Comparison of ENCODE assay signal across 24 cellular contexts in the genomic region with DNA sequence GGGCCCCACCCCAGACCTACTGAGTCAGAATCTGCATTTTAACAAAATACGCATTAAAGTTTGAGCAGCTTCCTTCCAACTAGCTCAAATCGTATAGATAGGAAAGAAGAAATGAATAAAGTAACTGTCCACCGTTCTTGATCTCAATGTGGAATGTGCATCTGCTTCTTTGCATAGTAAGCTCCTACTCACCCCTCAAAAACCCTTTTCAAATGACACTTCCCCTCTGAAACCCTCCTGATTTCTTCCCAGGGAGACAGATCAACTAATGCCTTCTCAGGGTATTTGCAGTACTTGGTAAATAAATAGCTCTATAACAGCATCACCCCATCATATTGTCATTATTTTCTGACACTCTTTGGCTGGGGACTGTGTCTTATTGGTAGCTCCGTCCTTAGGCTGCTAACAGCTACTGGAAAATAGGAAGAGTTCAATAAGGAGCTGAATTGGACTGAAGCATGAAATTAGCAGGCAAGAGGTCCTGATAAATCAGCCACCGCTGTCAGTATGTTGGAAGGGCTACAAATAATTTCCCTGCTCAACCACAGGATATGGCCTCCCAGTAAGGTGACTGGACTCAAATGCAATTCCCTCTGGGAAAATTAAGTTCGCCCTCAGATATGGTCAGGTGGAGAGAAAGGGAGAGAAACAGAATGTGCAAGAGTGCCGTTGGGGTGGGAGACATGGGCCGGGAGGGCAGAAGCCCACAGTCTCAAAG. TPM values are rescaled to one million over a fixed set of nuclear protein-coding genes. Genes with fewer than 3 reads are reported as not detected.
DNase-seq lines count a peak whose midpoint lies in the region; ATAC-seq and TF ChIP-seq lines count a peak whose summit lies in the region.
"Had no signal": no experiment of that assay in that cellular context is flagged by ENCODE, and none has a peak within 500 bp of the region (broad histone marks: within the 10 kb centered on the region; RNA-seq: fewer than 3 reads in every experiment).

No MANE protein-coding gene starts in this region.

- no peaks in the 10 kb centered on the region for H3K27me3 ChIP-seq in osteoblast (ENCODE audit: insufficient read depth, low read length)
- H3K27me3 ChIP-seq in right lobe of liver, result no peaks in the 10 kb centered on the region
- no peaks in the 10 kb centered on the region for H3K27me3 ChIP-seq in CD8-positive, alpha-beta T cell (ENCODE audit: insufficient read depth, low read length)
- no peaks in the 10 kb centered on the region for H3K27me3 ChIP-seq in left lung
- H3K27me3 ChIP-seq: BLaER1, Peyer's patch had no signal

- 69% methylated on average over 7 of the region's 8 CpGs for WGBS in right lobe of liver (ENCODE audit: insufficient coverage, low coverage, low lambda C conversion rate, missing lambda C conversion rate)

- H3K9me3 ChIP-seq in osteoblast (ENCODE audit: low read depth, low read length) (no peaks in the 10 kb centered on the region), right lobe of liver (no peaks in the 10 kb centered on the region), left lung (no peaks in the 10 kb centered on the region)
- H3K9me3 ChIP-seq in CD8-positive, alpha-beta T cell (ENCODE audit: low read length), result no peaks in the 10 kb centered on the region
- H3K9me3 ChIP-seq: BLaER1, Peyer's patch had no signal

- H3K27ac ChIP-seq in osteoblast (ENCODE audit: low read depth, low read length) (no peak overlapping the region), right lobe of liver (no peak overlapping the region), left lung (no peak overlapping the region)
- no peak overlapping the region for H3K27ac ChIP-seq in CD8-positive, alpha-beta T cell (ENCODE audit: low read depth, low read length)
- H3K27ac ChIP-seq: BLaER1, Peyer's patch had no signal

- H3K9me3 Mint-ChIP-seq in CD8-positive, alpha-beta T cell, result no peaks in the 10 kb centered on the region

- H3K4me1 Mint-ChIP-seq in CD8-positive, alpha-beta T cell (ENCODE audit: low read depth), result no peaks in the 10 kb centered on the region
- H3K4me1 Mint-ChIP-seq: CD4-positive, alpha-beta memory T cell had no signal

- no peak overlapping the region for H3K27ac Mint-ChIP-seq in CD8-positive, alpha-beta T cell
- H3K27ac Mint-ChIP-seq: CD4-positive, alpha-beta memory T cell had no signal

- TF ChIP-seq CTCF in osteoblast (IDR thresholded peaks at IDR 0.05; ENCODE audit: extremely low read depth, low read depth, low read length) (no peak), right lobe of liver (IDR thresholded peaks at IDR 0.05) (no peak), left lung (IDR thresholded peaks at IDR 0.05) (no peak)
- TF ChIP-seq CTCF in CD8-positive, alpha-beta T cell (IDR thresholded peaks at IDR 0.05), result no peak

- H3K4me3 ChIP-seq in osteoblast (ENCODE audit: insufficient read depth, low read length), result no peak overlapping the region
- no peak overlapping the region for H3K4me3 ChIP-seq in right lobe of liver
- no peak overlapping the region for H3K4me3 ChIP-seq in CD8-positive, alpha-beta T cell (ENCODE audit: low read depth, low read length)
- no peak overlapping the region for H3K4me3 ChIP-seq in left lung
- H3K4me3 ChIP-seq: BLaER1, Peyer's patch had no signal

- ATAC-seq in right lobe of liver (no peak), left lung (no peak)
- ATAC-seq in CD8-positive, alpha-beta T cell, result no peak

- CTCF ChIA-PET in CD8-positive, alpha-beta T cell (lab: Charles Lee), result interaction anchor here (1.7 kb wide), 1 partner anchor 10 kb away, joined by 9 read pairs; the partner anchor contains the start of gene OXTR

- POLR2A ChIA-PET in CD8-positive, alpha-beta T cell (lab: Charles Lee), result no interaction called here

- H3K4me1 ChIP-seq in osteoblast (ENCODE audit: insufficient read depth, low read length) (peaks cover 22% of the 10 kb centered on the region), right lobe of liver (no peaks in the 10 kb centered on the region), left lung (no peaks in the 10 kb centered on the region)
- no peaks in the 10 kb centered on the region for H3K4me1 ChIP-seq in CD8-positive, alpha-beta T cell (ENCODE audit: insufficient read depth, low read length)
- H3K4me1 ChIP-seq: BLaER1, Peyer's patch had no signal

- H3K36me3 Mint-ChIP-seq in CD8-positive, alpha-beta T cell, result no peaks in the 10 kb centered on the region
- H3K36me3 Mint-ChIP-seq: CD4-positive, alpha-beta memory T cell had no signal

- peaks cover 13% of the 10 kb centered on the region for H4K20me1 ChIP-seq in osteoblast (ENCODE audit: insufficient read depth, low read length)
- H4K20me1 ChIP-seq: BLaER1 had no signal

- intact Hi-C loops in right lobe of liver (cut with DNase I) (no loop called here), left lung (cut with DNase I) (no loop called here)
- intact Hi-C loops in CD8-positive, alpha-beta T cell (cut with DNase I, micrococcal nuclease), result no loop called here

- no peak overlapping the region for H2AFZ ChIP-seq in osteoblast (ENCODE audit: low read length)

- DNase-seq in Daoy (ENCODE audit: low read depth), result peak; percentile 54
- DNase-seq in LHCN-M2 (ENCODE audit: low read depth), result peak; percentile 51
- DNase-seq in astrocyte of the hippocampus (ENCODE audit: low read depth, low spot score), result peak; percentile 51
- peak; percentile 72 for DNase-seq in osteoblast (ENCODE audit: insufficient read length, low spot score, missing footprints)
- no peak for DNase-seq in right lobe of liver
- no peak for DNase-seq in CD8-positive, alpha-beta T cell
- DNase-seq in Kasumi-1 (lab: John Stamatoyannopoulos, UW), result no peak
- no peak for DNase-seq in left lung
- DNase-seq: CD4-positive, alpha-beta memory T cell; GF-D8; GOT3; NCI-H1092 treated with DMSO at 0.1 percent for 48 hours; NCI-H146; NCI-H2029; NCI-H345; NCI-H524; NCI-H774; NK-92 treated with Interleukin-12 subunit alpha and Interleukin-12 subunit beta, amount 100 ng/mL, for 24 hours; Peyer's patch; SW 1271 had no signal

- peaks cover under 1% of the 10 kb centered on the region for H3K36me3 ChIP-seq in osteoblast (ENCODE audit: insufficient read depth, low read length)
- no peaks in the 10 kb centered on the region for H3K36me3 ChIP-seq in right lobe of liver
- no peaks in the 10 kb centered on the region for H3K36me3 ChIP-seq in CD8-positive, alpha-beta T cell (ENCODE audit: insufficient read depth, low read length)
- H3K36me3 ChIP-seq in left lung, result no peaks in the 10 kb centered on the region
- H3K36me3 ChIP-seq: BLaER1, Peyer's patch had no signal

- H3K79me2 ChIP-seq in osteoblast (ENCODE audit: insufficient read depth, low read length), result no peaks in the 10 kb centered on the region

- no peak for TF ChIP-seq POLR2A in right lobe of liver (IDR thresholded peaks at IDR 0.05)

- H3K27me3 Mint-ChIP-seq in CD8-positive, alpha-beta T cell (ENCODE audit: low read depth), result no peaks in the 10 kb centered on the region

- H3K4me3 Mint-ChIP-seq in CD8-positive, alpha-beta T cell, result no peak overlapping the region
- H3K4me3 Mint-ChIP-seq: CD4-positive, alpha-beta memory T cell had no signal

- no peak overlapping the region for H3K4me2 ChIP-seq in osteoblast (ENCODE audit: insufficient read depth, low read length)
- H3K4me2 ChIP-seq: BLaER1 had no signal

RNA-seq across cellular contexts. Expression of gene OXTR, which starts 10.2 kb away (rescaled TPM):
- total RNA-seq in Daoy (2014; rRNA removed; shearing (Covaris generic)), result 0.63 and 2.0 TPM in 2 replicates
- 17.7 and 18.2 TPM in 2 replicates for total RNA-seq in LHCN-M2 (2014; rRNA removed)
- 51.4 TPM for polyA plus RNA-seq in LHCN-M2 (2012)
- 2.5 and 6.2 TPM in 2 replicates for total RNA-seq in osteoblast
- total RNA-seq in right lobe of liver, result under 1 TPM; 0.04 to 0.31 (median 0.20) TPM
- total RNA-seq in CD8-positive, alpha-beta T cell, result under 1 TPM in 1 of 2 experiments, not detected in 1; 0.22 TPM
- 1 to 10 TPM in 1 of 2 donors, under 1 TPM in 1; 0.82 to 4.9 TPM for total RNA-seq in left lung

RNA-seq across cellular contexts. Expression of gene CAV3, which starts 25.6 kb away (rescaled TPM):
- not detected in 2 replicates for total RNA-seq in Daoy (2014; rRNA removed; shearing (Covaris generic))
- total RNA-seq in LHCN-M2 (2014; rRNA removed), result 20.3 and 30.4 TPM in 2 replicates
- polyA plus RNA-seq in LHCN-M2 (2012), result 97.6 TPM
- not detected in 2 replicates for total RNA-seq in osteoblast
- total RNA-seq in right lobe of liver, result not detected
- total RNA-seq in CD8-positive, alpha-beta T cell, result not detected
- total RNA-seq in left lung, result under 1 TPM in 1 of 2 donors, not detected in 1; 0.37 TPM
- total RNA-seq: A673; CD4-positive, alpha-beta memory T cell; OCI-LY7; Peyer's patch; SK-MEL-5 had no signal
- polyA plus RNA-seq: CD4-positive, alpha-beta memory T cell had no signal

Comparison
In these comparisons a context has a peak if more than half of its experiments do, and no peak if none do; other contexts are left out.
1. DNase-seq: peak in Daoy (single experiment), LHCN-M2 (single experiment), astrocyte of the hippocampus (single experiment) and osteoblast (single experiment); none in right lobe of liver (0 of 3), CD8-positive, alpha-beta T cell (0 of 7), Kasumi-1 (0 of 2) and left lung (0 of 2).
2. RNA of gene CAV3, which starts 25.6 kb away (total RNA-seq): 20.3 to 30.4 TPM in LHCN-M2; 0.37 TPM in left lung, not detected in Daoy, not detected in osteoblast, not detected in right lobe of liver and not detected in CD8-positive, alpha-beta T cell; every median in the first group is over 10 times any median in the second.